Comparison of ENCODE assay signal across 10 cellular contexts in genomic region chr2:183495589-183496267, GRCh38.
DNase-seq lines count a peak whose midpoint lies in the region; ATAC-seq and TF ChIP-seq lines count a peak whose summit lies in the region.
"Had no signal": no experiment of that assay in that cellular context is flagged by ENCODE, and none has a peak within 500 bp of the region (broad histone marks: within the 10 kb centered on the region; RNA-seq: fewer than 3 reads in every experiment).

No MANE protein-coding gene starts in this region.

- DNase-seq in NCI-H69 (lab: John Stamatoyannopoulos, UW), result peak; percentile 61
- DNase-seq in activated CD4-positive, alpha-beta T cell treated with anti-CD3 and anti-CD28 coated beads, Interleukin-2, amount 50 U/mL, for 1 hour, result no peak
- no peak for DNase-seq in epidermal melanocyte (ENCODE audit: insufficient read length, low spot score)
- DNase-seq in COR-L47 (lab: John Stamatoyannopoulos, UW), result no peak
- DNase-seq in HuH-7.5 (ENCODE audit: low spot score), result no peak
- DNase-seq: CD4-positive, alpha-beta memory T cell; midbrain had no signal

- no peak for TF ChIP-seq POLR2A in GM18505 (IDR thresholded peaks at IDR 0.05; ENCODE audit: borderline replicate concordance, extremely low read depth, insufficient read depth, insufficient read length)

- ATAC-seq in GM18505 (IDR thresholded peaks at IDR 0.05; ENCODE audit: unreplicated experiment), result peak; percentile 97
- ATAC-seq in GM19463 (IDR thresholded peaks at IDR 0.05; ENCODE audit: unreplicated experiment), result peak; percentile 99
- ATAC-seq in HG02970 (IDR thresholded peaks at IDR 0.05; ENCODE audit: low FRiP score, unreplicated experiment), result peak; percentile 65
